Comparison of ENCODE assay signal across 1 cellular context in genomic region chr3:38347421-38348200, GRCh38.
TF ChIP-seq lines count a peak whose summit lies in the region.

No MANE protein-coding gene starts in this region.

TF ChIP-seq in HCT116, 20 proteins besides CTCF, POLR2A, EP300 and RAD21 (continued from another document):
- no peak for TF ChIP-seq SIN3A (IDR thresholded peaks at IDR 0.05; ENCODE audit: low read depth)
- no peak for TF ChIP-seq CBX3 (IDR thresholded peaks at IDR 0.05; ENCODE audit: low read depth)
- no peak for TF ChIP-seq TCF7L2 (IDR thresholded peaks at IDR 0.05; ENCODE audit: borderline replicate concordance, extremely low read depth, insufficient read depth, insufficient read length)
- TF ChIP-seq MAX (IDR thresholded peaks at IDR 0.05), result no peak
